In the genomic region with DNA sequence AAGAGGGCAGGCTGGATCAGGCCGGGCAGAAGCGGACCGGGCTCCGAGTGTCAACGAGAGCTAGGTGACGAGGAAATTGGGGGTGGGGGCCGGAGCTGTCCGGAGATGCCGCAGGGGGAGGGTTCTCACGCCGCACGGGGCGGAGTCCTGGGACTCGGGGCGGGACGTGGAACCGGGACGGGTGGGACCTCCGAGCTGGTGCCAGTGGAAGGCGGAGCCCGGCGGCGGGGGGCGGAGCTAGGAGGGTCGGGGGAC, we compare ENCODE assay signal across 6 cellular contexts. TPM values are rescaled to one million over a fixed set of nuclear protein-coding genes. Genes with fewer than 3 reads are reported as not detected.
DNase-seq lines count a peak whose midpoint lies in the region; ATAC-seq and TF ChIP-seq lines count a peak whose summit lies in the region.

No MANE protein-coding gene starts in this region.

- CTCF ChIA-PET in SK-N-SH (lab: Yijun Ruan, JAX): interaction anchor here (0.6 to 3.3 kb wide), 2 partner anchors 10 to 89 kb away, joined by 3 to 17 read pairs; a partner anchor contains a TSS

- peak overlapping the region; percentile 93 for H3K4me2 ChIP-seq in SK-N-SH

- H3K9ac ChIP-seq in SK-N-SH: peak overlapping the region; percentile 83

- no peak for TF ChIP-seq CTCF in SK-N-SH (IDR thresholded peaks at IDR 0.05)

- POLR2A ChIA-PET in SK-N-SH (lab: Yijun Ruan, JAX): interaction anchor here (0.6 to 12.4 kb wide), 11 partner anchors 8 to 152 kb away, joined by 3 to 112 read pairs (median 4); a partner anchor contains a TSS

- peak overlapping the region; percentile 94 to 98 for H3K27ac ChIP-seq in SK-N-SH (ENCODE audit: low read depth in 2 of 2, low read length in 1 of 2)

- H3K9me3 Mint-ChIP-seq in immature natural killer cell: no peaks in the 10 kb centered on the region

- peak; percentile 71 for ATAC-seq in GM19324 (IDR thresholded peaks at IDR 0.05; ENCODE audit: low FRiP score, unreplicated experiment)

- peaks cover 45% of the 10 kb centered on the region for H3K79me2 ChIP-seq in SK-N-SH (ENCODE audit: insufficient read depth)

- H4K20me1 ChIP-seq in SK-N-SH (ENCODE audit: insufficient read depth): no peaks in the 10 kb centered on the region

- H3K27ac Mint-ChIP-seq in immature natural killer cell: peak overlapping the region; percentile 99 to 100 (median 99)

- peaks cover 0 to 3% (median 0%) of the 10 kb centered on the region in 3 donors for H3K36me3 Mint-ChIP-seq in immature natural killer cell

- no peaks in the 10 kb centered on the region for H3K27me3 ChIP-seq in SK-N-SH (ENCODE audit: insufficient read depth)

- no peaks in the 10 kb centered on the region for H3K9me3 ChIP-seq in SK-N-SH

- H3F3A ChIP-seq in SK-N-SH (replicated peaks; ENCODE audit: insufficient read depth): peaks cover 28% of the 10 kb centered on the region

- peak overlapping the region; percentile 64 to 92 for H3K4me3 ChIP-seq in SK-N-SH (ENCODE audit: low read depth in 2 of 2, low read length in 1 of 2)

- peak overlapping the region; percentile 63; the same call in 1 of the 2 replicates for H2AFZ ChIP-seq in SK-N-SH (ENCODE audit: low read depth)

- no peak for DNase-seq in SK-N-SH
- DNase-seq in immature natural killer cell: no peak
- DNase-seq in LoVo (ENCODE audit: low spot score): no peak
- no peak for DNase-seq in mesenteric fat pad (ENCODE audit: low spot score)
- DNase-seq in NCI-H2171 treated with DMSO at 0.1 percent for 48 hours (lab: John Stamatoyannopoulos, UW): no peak

- 3% methylated on average over 20 of the region's 25 CpGs for WGBS in SK-N-SH (ENCODE audit: low lambda C conversion rate)

- peaks cover 30 to 41% of the 10 kb centered on the region in 2 donors for H3K4me1 Mint-ChIP-seq in immature natural killer cell

- H3K4me3 Mint-ChIP-seq in immature natural killer cell: peak overlapping the region; percentile 84 to 94 (median 85)

- peaks cover 12 to 17% (median 14%) of the 10 kb centered on the region in 3 donors for H3K27me3 Mint-ChIP-seq in immature natural killer cell (ENCODE audit: low read depth in 3 of 3)

- H3K36me3 ChIP-seq in SK-N-SH (replicated peaks in 1 of 2; ENCODE audit: control insufficient read depth in 1 of 2, insufficient read depth in 2 of 2, low read length in 1 of 2): peaks cover 10 to 32% of the 10 kb centered on the region in 2 experiments

- no peaks in the 10 kb centered on the region for H3K9me2 ChIP-seq in SK-N-SH

- H3K4me1 ChIP-seq in SK-N-SH (ENCODE audit: control insufficient read depth in 1 of 2, insufficient read depth in 2 of 2, low read depth in 1 of 2, low read length in 1 of 2): peaks cover 15 to 38% of the 10 kb centered on the region in 2 experiments; a peak in 2 of 4 replicates

- no peak for TF ChIP-seq EP300 in SK-N-SH (IDR thresholded peaks at IDR 0.05; ENCODE audit: borderline replicate concordance in 1 of 2, low read depth in 1 of 2, low read length in 1 of 2)

- no peak for TF ChIP-seq RAD21 in SK-N-SH (IDR thresholded peaks at IDR 0.05; ENCODE audit: low read length)

TF ChIP-seq in SK-N-SH, 30 proteins besides CTCF, POLR2A, EP300 and RAD21:
- TF ChIP-seq GATA2 (CRISPR knock-in tag; IDR thresholded peaks at IDR 0.05) (no peak), POLR2AphosphoS5 (IDR thresholded peaks at IDR 0.05; ENCODE audit: low read depth, low read length) (no peak), CHD2 (IDR thresholded peaks at IDR 0.05; ENCODE audit: low read length, partially characterized antibody) (no peak), SMC3 (IDR thresholded peaks at IDR 0.05; ENCODE audit: low read depth, low read length) (no peak), JUND (IDR thresholded peaks at IDR 0.05) (no peak), RXRA (IDR thresholded peaks at IDR 0.05; ENCODE audit: borderline replicate concordance, low read depth) (no peak), MXI1 (IDR thresholded peaks at IDR 0.05; ENCODE audit: low read depth, low read length) (no peak), SIN3A (IDR thresholded peaks at IDR 0.05; ENCODE audit: borderline replicate concordance, low read depth, low read length) (no peak), FOXM1 (IDR thresholded peaks at IDR 0.05; ENCODE audit: low read depth) (no peak)
- TF ChIP-seq, protein P1, sequence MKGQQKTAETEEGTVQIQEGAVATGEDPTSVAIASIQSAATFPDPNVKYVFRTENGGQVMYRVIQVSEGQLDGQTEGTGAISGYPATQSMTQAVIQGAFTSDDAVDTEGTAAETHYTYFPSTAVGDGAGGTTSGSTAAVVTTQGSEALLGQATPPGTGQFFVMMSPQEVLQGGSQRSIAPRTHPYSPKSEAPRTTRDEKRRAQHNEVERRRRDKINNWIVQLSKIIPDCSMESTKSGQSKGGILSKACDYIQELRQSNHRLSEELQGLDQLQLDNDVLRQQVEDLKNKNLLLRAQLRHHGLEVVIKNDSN (IDR thresholded peaks at IDR 0.05; ENCODE audit: borderline replicate concordance, low read depth): no peak
- TF ChIP-seq, protein P2, sequence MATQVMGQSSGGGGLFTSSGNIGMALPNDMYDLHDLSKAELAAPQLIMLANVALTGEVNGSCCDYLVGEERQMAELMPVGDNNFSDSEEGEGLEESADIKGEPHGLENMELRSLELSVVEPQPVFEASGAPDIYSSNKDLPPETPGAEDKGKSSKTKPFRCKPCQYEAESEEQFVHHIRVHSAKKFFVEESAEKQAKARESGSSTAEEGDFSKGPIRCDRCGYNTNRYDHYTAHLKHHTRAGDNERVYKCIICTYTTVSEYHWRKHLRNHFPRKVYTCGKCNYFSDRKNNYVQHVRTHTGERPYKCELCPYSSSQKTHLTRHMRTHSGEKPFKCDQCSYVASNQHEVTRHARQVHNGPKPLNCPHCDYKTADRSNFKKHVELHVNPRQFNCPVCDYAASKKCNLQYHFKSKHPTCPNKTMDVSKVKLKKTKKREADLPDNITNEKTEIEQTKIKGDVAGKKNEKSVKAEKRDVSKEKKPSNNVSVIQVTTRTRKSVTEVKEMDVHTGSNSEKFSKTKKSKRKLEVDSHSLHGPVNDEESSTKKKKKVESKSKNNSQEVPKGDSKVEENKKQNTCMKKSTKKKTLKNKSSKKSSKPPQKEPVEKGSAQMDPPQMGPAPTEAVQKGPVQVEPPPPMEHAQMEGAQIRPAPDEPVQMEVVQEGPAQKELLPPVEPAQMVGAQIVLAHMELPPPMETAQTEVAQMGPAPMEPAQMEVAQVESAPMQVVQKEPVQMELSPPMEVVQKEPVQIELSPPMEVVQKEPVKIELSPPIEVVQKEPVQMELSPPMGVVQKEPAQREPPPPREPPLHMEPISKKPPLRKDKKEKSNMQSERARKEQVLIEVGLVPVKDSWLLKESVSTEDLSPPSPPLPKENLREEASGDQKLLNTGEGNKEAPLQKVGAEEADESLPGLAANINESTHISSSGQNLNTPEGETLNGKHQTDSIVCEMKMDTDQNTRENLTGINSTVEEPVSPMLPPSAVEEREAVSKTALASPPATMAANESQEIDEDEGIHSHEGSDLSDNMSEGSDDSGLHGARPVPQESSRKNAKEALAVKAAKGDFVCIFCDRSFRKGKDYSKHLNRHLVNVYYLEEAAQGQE (IDR thresholded peaks at IDR 0.05; ENCODE audit: low read depth, low read length): no peak
- TF ChIP-seq, protein P3, sequence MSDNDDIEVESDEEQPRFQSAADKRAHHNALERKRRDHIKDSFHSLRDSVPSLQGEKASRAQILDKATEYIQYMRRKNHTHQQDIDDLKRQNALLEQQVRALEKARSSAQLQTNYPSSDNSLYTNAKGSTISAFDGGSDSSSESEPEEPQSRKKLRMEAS (IDR thresholded peaks at IDR 0.05; ENCODE audit: low read depth): no peak

RNA-seq across cellular contexts. Expression of a gene that starts 0.2 kb away (rescaled TPM):
- polyA plus RNA-seq in SK-N-SH (2012; rRNA removed) (84.8 and 127 TPM in 2 replicates), immature natural killer cell (100 to 1,000 TPM; 110 to 142 (median 130) TPM)
- polyA plus RNA-seq in SK-N-SH (2012; cell fraction: cytosol; rRNA removed): 87.0 and 100 TPM in 2 replicates
- polyA plus RNA-seq in SK-N-SH (2012; cell fraction: nucleus; rRNA removed): 96.5 and 148 TPM in 2 replicates
- 53.8 TPM for total RNA-seq in mesenteric fat pad

RNA-seq across cellular contexts. Expression of a gene that starts 5.6 kb away (rescaled TPM):
- polyA plus RNA-seq in SK-N-SH (2012; rRNA removed): 373 and 523 TPM in 2 replicates
- polyA plus RNA-seq in SK-N-SH (2012; cell fraction: cytosol; rRNA removed): 330 and 374 TPM in 2 replicates
- 234 and 283 TPM in 2 replicates for polyA plus RNA-seq in SK-N-SH (2012; cell fraction: nucleus; rRNA removed)
- 10 to 100 TPM; 16.6 to 34.9 (median 33.3) TPM for polyA plus RNA-seq in immature natural killer cell
- total RNA-seq in mesenteric fat pad: 186 TPM

RNA-seq across cellular contexts. Expression of a gene that starts 6.7 kb away (rescaled TPM):
- polyA plus RNA-seq in SK-N-SH (2012; rRNA removed) (16.3 and 29.9 TPM in 2 replicates), immature natural killer cell (10 to 100 TPM in 1 of 3 donors, 1 to 10 TPM in 2; 6.7 to 10.3 (median 9.4) TPM)
- polyA plus RNA-seq in SK-N-SH (2012; cell fraction: cytosol; rRNA removed): 31.2 and 40.8 TPM in 2 replicates
- 39.6 and 40.1 TPM in 2 replicates for polyA plus RNA-seq in SK-N-SH (2012; cell fraction: nucleus; rRNA removed)
- 426 TPM for total RNA-seq in mesenteric fat pad

RNA-seq across cellular contexts. Expression of a gene that starts 10.2 kb away (rescaled TPM):
- polyA plus RNA-seq in SK-N-SH (2012; rRNA removed) (26.8 and 30.4 TPM in 2 replicates), immature natural killer cell (under 1 TPM in 2 of 3 donors, not detected in 1; 0.33 to 0.49 TPM)
- 13.3 and 18.8 TPM in 2 replicates for polyA plus RNA-seq in SK-N-SH (2012; cell fraction: cytosol; rRNA removed)
- 75.4 and 83.0 TPM in 2 replicates for polyA plus RNA-seq in SK-N-SH (2012; cell fraction: nucleus; rRNA removed)
- 25.8 TPM for total RNA-seq in mesenteric fat pad

RNA-seq across cellular contexts. Expression of a gene that starts 10.8 kb away (rescaled TPM):
- polyA plus RNA-seq in SK-N-SH (2012; rRNA removed) (46.9 and 52.1 TPM in 2 replicates), immature natural killer cell (10 to 100 TPM; 25.2 to 32.6 (median 26.7) TPM)
- 18.5 and 31.6 TPM in 2 replicates for polyA plus RNA-seq in SK-N-SH (2012; cell fraction: cytosol; rRNA removed)
- 68.2 and 78.5 TPM in 2 replicates for polyA plus RNA-seq in SK-N-SH (2012; cell fraction: nucleus; rRNA removed)
- total RNA-seq in mesenteric fat pad: 20.4 TPM

Comparison
In these comparisons a context has a peak if more than half of its experiments do, and no peak if none do; other contexts are left out.
1. RNA of a gene that starts 5.6 kb away (polyA plus RNA-seq): 234 to 523 TPM in SK-N-SH; 16.6 to 34.9 TPM in immature natural killer cell; every median in the first group is over 4 times any median in the second.